In genomic region chr16:83802559-83802958, GRCh38 we compare ENCODE assay signal across 1 cellular context.
TF ChIP-seq lines count a peak whose summit lies in the region.

No MANE protein-coding gene starts in this region.

TF ChIP-seq in GM12878, 131 proteins besides CTCF, POLR2A, EP300 and RAD21 (continued from another document):
- no peak for TF ChIP-seq HSF1 (IDR thresholded peaks at IDR 0.05; ENCODE audit: low read depth, low read length)
- no peak for TF ChIP-seq ZBTB11 (CRISPR knock-in tag; IDR thresholded peaks at IDR 0.05)
- no peak for TF ChIP-seq RUNX3 (IDR thresholded peaks at IDR 0.05; ENCODE audit: low read length)
- no peak for TF ChIP-seq LARP7 (IDR thresholded peaks at IDR 0.05)
